Comparison of ENCODE assay signal across 8 cellular contexts in the genomic region with DNA sequence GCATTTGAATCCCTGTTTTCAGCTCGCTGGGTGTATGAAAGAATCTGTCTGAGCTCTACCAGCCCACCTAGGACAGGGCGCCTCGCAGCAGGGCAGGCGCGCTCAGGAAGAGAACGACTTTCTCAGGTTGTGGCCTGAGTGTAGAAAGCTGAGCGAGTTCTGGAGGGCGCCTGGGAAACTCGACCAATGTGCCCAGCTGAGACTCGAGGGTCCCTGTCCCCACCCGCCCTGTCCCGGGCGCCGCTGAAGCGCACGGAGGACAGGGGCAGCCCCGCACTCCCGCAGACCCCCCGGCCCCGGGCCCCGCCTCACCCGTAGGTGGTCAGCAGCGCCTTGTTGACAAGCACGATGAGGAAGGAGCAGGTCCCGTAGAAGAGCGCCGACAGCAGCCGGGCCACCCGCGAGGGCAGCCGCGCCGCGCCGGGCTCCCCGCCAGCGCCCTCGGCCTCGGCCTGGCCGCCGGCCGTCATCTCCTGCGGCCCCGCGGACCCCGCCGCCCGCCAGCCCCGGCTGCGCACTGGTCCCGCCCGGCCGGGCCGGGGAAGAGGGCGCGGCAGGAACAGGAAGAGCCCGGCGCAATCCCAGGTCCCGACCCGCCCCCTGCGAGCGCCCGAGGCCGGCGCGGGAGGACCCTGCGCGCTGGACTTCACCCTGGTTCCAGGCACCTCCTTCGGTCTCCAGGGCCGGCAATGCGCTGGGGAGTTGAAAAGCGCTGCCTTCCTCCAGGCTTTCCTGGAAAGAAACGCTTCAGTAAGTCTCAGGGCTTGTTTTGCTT. TPM values are rescaled to one million over a fixed set of nuclear protein-coding genes. Genes with fewer than 3 reads are reported as not detected.
DNase-seq lines count a peak whose midpoint lies in the region; TF ChIP-seq lines count a peak whose summit lies in the region.

SLC35D2 (minus strand) TSS at position 547 of the 775 bp plus-strand sequence; CDS start at position 470, 77 bp downstream.

- intact Hi-C loops in esophagus squamous epithelium (cut with DNase I) = no loop called here

- DNase-seq in HT-29 (ENCODE audit: low spot score) = peak; percentile 74
- peak; percentile 48 for DNase-seq in activated T-cell treated with anti-CD3 and anti-CD28 coated beads, Interleukin-2, amount 50 U/mL, for 24 hours
- no peak for DNase-seq in esophagus squamous epithelium (lab: John Stamatoyannopoulos, UW)
- peak; percentile 5 for DNase-seq in middle frontal gyrus (ENCODE audit: extremely low spot score, low spot score)
- DNase-seq in effector CD4-positive, alpha-beta T cell = no peak
- no peak for DNase-seq in UCSD-AML1 (lab: John Stamatoyannopoulos, UW; ENCODE audit: unreplicated experiment)

- no peaks in the 10 kb centered on the region for H3K9me3 Mint-ChIP-seq in activated T-cell treated with anti-CD3 and anti-CD28 coated beads, Interleukin-2, amount 50 U/mL, for 24 hours

- H3K36me3 ChIP-seq in esophagus squamous epithelium (peaks cover 0 to 5% (median 0%) of the 10 kb centered on the region in 3 donors), thymus (ENCODE audit: control insufficient read depth, insufficient read depth) (peaks cover 3% of the 10 kb centered on the region)

- H3K4me3 ChIP-seq in GM08714 (ENCODE audit: low read length) (peak within 1 kb of the TSS; percentile 64), esophagus squamous epithelium (peak within 1 kb of the TSS; percentile 73 to 97 (median 83)), thymus (ENCODE audit: low read length) (peak within 1 kb of the TSS; percentile 81)

- no peaks in the 10 kb centered on the region for H3K9me3 ChIP-seq in esophagus squamous epithelium
- H3K9me3 ChIP-seq in thymus (ENCODE audit: control insufficient read depth) = no peaks in the 10 kb centered on the region

- no peaks in the 10 kb centered on the region for H3K27me3 ChIP-seq in esophagus squamous epithelium
- no peaks in the 10 kb centered on the region for H3K27me3 ChIP-seq in thymus (ENCODE audit: control insufficient read depth, insufficient read depth)

- peak within 1 kb of the TSS; percentile 84 for H3K27ac Mint-ChIP-seq in activated T-cell treated with anti-CD3 and anti-CD28 coated beads, Interleukin-2, amount 50 U/mL, for 24 hours

- H3K4me3 Mint-ChIP-seq in activated T-cell treated with anti-CD3 and anti-CD28 coated beads, Interleukin-2, amount 50 U/mL, for 24 hours = peak within 1 kb of the TSS; percentile 69

- peak in 2 of 4 donors; percentile 28 to 45 for TF ChIP-seq POLR2A in esophagus squamous epithelium (IDR thresholded peaks at IDR 0.05)

- H3K27me3 Mint-ChIP-seq in activated T-cell treated with anti-CD3 and anti-CD28 coated beads, Interleukin-2, amount 50 U/mL, for 24 hours = no peaks in the 10 kb centered on the region

- peaks cover 11 to 29% (median 14%) of the 10 kb centered on the region in 3 donors for H3K4me1 ChIP-seq in esophagus squamous epithelium
- no peaks in the 10 kb centered on the region for H3K4me1 ChIP-seq in thymus (ENCODE audit: control insufficient read depth, insufficient read depth, low read length)

- H3K36me3 Mint-ChIP-seq in activated T-cell treated with anti-CD3 and anti-CD28 coated beads, Interleukin-2, amount 50 U/mL, for 24 hours (ENCODE audit: low read depth) = peaks cover 41% of the 10 kb centered on the region

- no peak for TF ChIP-seq CTCF in esophagus squamous epithelium (IDR thresholded peaks at IDR 0.05)

- H3K4me1 Mint-ChIP-seq in activated T-cell treated with anti-CD3 and anti-CD28 coated beads, Interleukin-2, amount 50 U/mL, for 24 hours (ENCODE audit: low read depth) = peaks cover 36% of the 10 kb centered on the region

- 2 to 10% methylated on average over 10 to 17 of the region's 73 CpGs for WGBS in esophagus squamous epithelium, 2 donors
- WGBS in thymus = 7% methylated on average over 73 of the region's 73 CpGs

- H3K27ac ChIP-seq in esophagus squamous epithelium = peak within 1 kb of the TSS; percentile 83 to 94 (median 92)
- peak within 1 kb of the TSS; percentile 52 for H3K27ac ChIP-seq in thymus (ENCODE audit: low read depth)

RNA-seq across cellular contexts. Expression of gene SLC35D2, which starts in this region (rescaled TPM):
- total RNA-seq in HT-29 (2014; rRNA removed; shearing (Covaris generic)) = 25.0 and 25.2 TPM in 2 replicates
- total RNA-seq in esophagus squamous epithelium = 10 to 100 TPM; 10.3 to 28.5 (median 16.4) TPM
- 21.5 TPM for polyA plus RNA-seq in thymus

Comparison
In these comparisons a context has a peak if more than half of its experiments do, and no peak if none do; other contexts are left out.
1. DNase-seq: peak in HT-29 (single experiment), activated T-cell treated with anti-CD3 and anti-CD28 coated beads, Interleukin-2, amount 50 U/mL, for 24 hours (single experiment) and middle frontal gyrus (single experiment); none in esophagus squamous epithelium (single experiment), effector CD4-positive, alpha-beta T cell (single experiment) and UCSD-AML1 (single experiment).
2. Peak in every context shown above with its lines, with median percentiles within 50 percentile points of each other: H3K4me3 ChIP-seq.